Comparison of ENCODE assay signal across 1 cellular context in the genomic region with DNA sequence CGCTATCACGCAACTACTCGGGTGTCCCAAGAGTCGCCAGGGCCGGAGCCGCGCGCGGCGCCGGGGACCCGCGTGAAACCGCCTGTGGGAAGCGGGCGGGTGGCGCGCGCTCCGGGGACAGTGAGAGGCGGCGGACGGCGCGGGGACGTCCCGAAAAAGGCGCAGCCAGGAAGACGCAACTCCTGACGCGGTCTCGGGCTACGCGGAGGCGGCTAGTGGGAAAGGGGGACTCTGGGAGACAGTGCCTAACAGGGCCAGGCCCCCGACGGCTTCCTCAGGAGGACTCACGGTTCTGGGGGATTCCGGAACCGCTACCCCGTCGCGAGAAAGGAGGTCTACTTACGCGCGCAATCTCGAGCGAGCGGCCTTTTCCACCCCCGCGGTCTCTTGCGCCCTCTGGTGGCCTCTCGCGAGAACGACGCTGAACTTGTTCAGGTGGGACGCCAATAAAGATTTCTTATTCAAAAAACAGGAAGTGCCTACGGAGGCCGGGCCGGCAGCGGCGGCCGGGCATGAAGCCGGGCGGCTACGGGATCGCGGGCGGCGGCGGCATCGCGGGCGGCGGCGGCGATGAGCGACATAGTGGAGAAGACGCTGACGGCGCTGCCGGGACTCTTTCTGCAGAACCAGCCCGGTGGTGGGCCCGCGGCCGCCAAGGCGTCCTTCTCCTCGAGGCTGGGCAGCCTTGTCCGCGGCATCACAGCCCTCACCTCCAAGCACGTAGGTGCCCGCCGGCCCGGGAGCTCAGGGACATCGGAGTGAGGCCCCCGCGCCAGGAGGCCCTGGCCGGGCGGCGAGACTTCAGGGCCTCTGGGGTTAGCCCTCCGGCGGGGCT.
A peak's percentile ranks its signal among the peaks of the same experiment; 100 is the strongest.
TF ChIP-seq lines count a peak whose summit lies in the region.

Gene AP4E1 (plus strand): TSS at position 475 of the 835 bp plus-strand sequence. CDS start 96 bp downstream, at position 571.

TF ChIP-seq in WTC11, 78 proteins besides CTCF, POLR2A, EP300 and RAD21 (continued from another document):
- TF ChIP-seq E2F1 (CRISPR knock-in tag; IDR thresholded peaks at IDR 0.05), result no peak
- peak; percentile 77 for TF ChIP-seq SP1 (CRISPR knock-in tag; conservative IDR thresholded peaks at IDR 0.05)
- peak; percentile 60; the same call in 1 of the 2 replicates for TF ChIP-seq FOXP1 (CRISPR knock-in tag; IDR thresholded peaks at IDR 0.05; ENCODE audit: borderline replicate concordance)
- TF ChIP-seq ESRRA (CRISPR knock-in tag; IDR thresholded peaks at IDR 0.05; ENCODE audit: borderline replicate concordance), result no peak
TF ChIP-seq in WTC11: peak in this region for 16.
